8 cellular contexts compared by ENCODE assay signal in the genomic region with DNA sequence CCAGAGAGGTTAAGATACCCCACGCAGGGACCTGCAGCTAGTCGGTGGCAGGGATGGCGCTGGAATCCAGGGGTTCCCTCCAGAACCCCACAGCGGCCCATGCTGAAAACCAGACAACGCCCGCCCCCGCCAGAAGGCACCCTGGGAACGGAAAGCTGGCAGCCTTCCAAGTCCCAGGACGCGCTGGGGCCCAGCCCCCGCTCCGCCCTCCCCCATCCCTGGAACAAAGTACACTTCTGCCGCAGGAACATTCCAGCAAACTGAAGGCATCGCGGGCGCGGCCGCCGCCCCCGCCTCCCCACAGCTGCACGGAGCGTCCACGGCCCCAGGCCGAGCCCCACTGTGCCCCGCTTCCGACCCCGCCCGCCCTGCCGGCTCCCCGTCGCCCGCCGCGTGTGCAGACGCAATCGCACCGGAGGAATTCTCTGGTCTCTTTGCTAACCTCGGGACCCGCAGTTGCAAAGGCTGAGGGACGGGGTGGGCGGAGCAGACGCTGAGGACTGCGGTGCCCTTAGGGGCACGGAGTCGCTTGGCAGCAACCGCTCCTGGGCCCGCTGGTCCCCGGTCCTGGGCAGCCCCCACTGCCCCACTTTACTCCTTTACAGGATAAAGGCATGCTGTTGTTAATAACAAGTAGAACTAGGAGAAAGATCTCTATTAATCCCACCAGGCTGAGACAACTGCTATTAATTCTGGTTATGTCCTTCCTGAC. TPM values are rescaled to one million over a fixed set of nuclear protein-coding genes. Genes with fewer than 3 reads are reported as not detected.
DNase-seq lines count a peak whose midpoint lies in the region; ATAC-seq and TF ChIP-seq lines count a peak whose summit lies in the region.

No MANE protein-coding gene starts in this region.

- peaks cover 7% of the 10 kb centered on the region for H3K27me3 ChIP-seq in ectodermal cell (ENCODE audit: control insufficient read depth, insufficient read depth, low read length, poor library complexity, severe bottlenecking)

- WGBS in ectodermal cell, 2 experiments: 3% methylated on average over 48 of the region's 48 CpGs
- 2 to 3% methylated on average over 20 to 28 of the region's 48 CpGs for WGBS in lower leg skin, 2 donors

- intact Hi-C loops in lower leg skin (cut with DNase I; ENCODE audit: low total_unique reads): no loop called here

- H3K4me3 ChIP-seq in ectodermal cell (ENCODE audit: insufficient read depth, low read depth, low read length) (peak overlapping the region; percentile 24), lower leg skin (ENCODE audit: low read depth, poor library complexity, severe bottlenecking) (peak overlapping the region; percentile 8)

- peaks cover 19% of the 10 kb centered on the region for H3K4me1 ChIP-seq in ectodermal cell (ENCODE audit: control insufficient read depth, insufficient read depth, low read length)

- CTCF ChIA-PET in GM10248 (lab: Yijun Ruan, JAX): interaction anchor here (1.1 to 2.3 kb wide), 5 partner anchors 10 to 53 kb away, joined by 3 to 13 read pairs (median 3); no protein-coding TSS in a partner anchor

- ATAC-seq in GM21526 (IDR thresholded peaks at IDR 0.05; ENCODE audit: low FRiP score, unreplicated experiment) (no peak), GM18873 (IDR thresholded peaks at IDR 0.05; ENCODE audit: low FRiP score, unreplicated experiment) (no peak)

- POLR2A ChIA-PET in GM10248 (lab: Yijun Ruan, JAX): no interaction called here

- no peak for TF ChIP-seq POLR2A in lower leg skin (IDR thresholded peaks at IDR 0.05)

- peak overlapping the region; percentile 44 for H3K27ac ChIP-seq in ectodermal cell (ENCODE audit: insufficient read depth, low read depth, low read length, poor library complexity, severe bottlenecking)

- no peaks in the 10 kb centered on the region for H3K36me3 ChIP-seq in ectodermal cell (ENCODE audit: control insufficient read depth, insufficient read depth, low read length)

- no peaks in the 10 kb centered on the region for H3K9me3 ChIP-seq in ectodermal cell (ENCODE audit: control insufficient read depth, low read length)

- DNase-seq in GM10248 (ENCODE audit: extremely low spot score) (peak; percentile 57), NCI-H2227 treated with DMSO at 0.1 percent for 48 hours (lab: John Stamatoyannopoulos, UW) (peak; percentile 55), lower leg skin (ENCODE audit: low spot score in 2 of 2) (peak; percentile 49 to 94)
- DNase-seq in activated CD4-positive, alpha-beta T cell treated with anti-CD3 and anti-CD28 coated beads, Interleukin-2, amount 50 U/mL, for 4 hours: peak; percentile 51 to 52
- peak; percentile 60 for DNase-seq in stimulated activated CD4-positive, alpha-beta T cell treated with anti-CD3 and anti-CD28 coated beads, Interleukin-4, amount 100 ng/mL, for 1 hour

- TF ChIP-seq CTCF in GM10248 (IDR thresholded peaks at IDR 0.05; ENCODE audit: control extremely low read depth, extremely low read depth, low read depth, missing control alignments) (no peak), lower leg skin (IDR thresholded peaks at IDR 0.05) (no peak)

RNA-seq across cellular contexts. Expression of a gene that starts 44.8 kb away (rescaled TPM):
- 5,588 TPM for polyA plus RNA-seq in ectodermal cell (2013, experiment 1 of 4)
- polyA plus RNA-seq in ectodermal cell (2013, experiment 2 of 4): 5,705 TPM
- polyA plus RNA-seq in ectodermal cell (2013, experiment 3 of 4): under 0.01 TPM
- under 0.01 TPM for polyA plus RNA-seq in ectodermal cell (2013, experiment 4 of 4)
- total RNA-seq in lower leg skin: not detected

RNA-seq across cellular contexts. Expression of a gene that starts 59.4 kb away (rescaled TPM):
- polyA plus RNA-seq in ectodermal cell (2013, experiment 1 of 4): 0.24 TPM
- polyA plus RNA-seq in ectodermal cell (2013, experiment 2 of 4): 0.39 TPM
- 0.32 TPM for polyA plus RNA-seq in ectodermal cell (2013, experiment 3 of 4)
- polyA plus RNA-seq in ectodermal cell (2013, experiment 4 of 4): 0.41 TPM
- 1 to 10 TPM in 3 of 4 donors, not detected in 1; 1.2 to 2.2 (median 1.5) TPM for total RNA-seq in lower leg skin
